Comparison of ENCODE assay signal across 11 cellular contexts in genomic region chr20:10504893-10505292, GRCh38.
DNase-seq lines count a peak whose midpoint lies in the region; ATAC-seq and TF ChIP-seq lines count a peak whose summit lies in the region.
"Had no signal": no experiment of that assay in that cellular context is flagged by ENCODE, and none has a peak within 500 bp of the region (broad histone marks: within the 10 kb centered on the region; RNA-seq: fewer than 3 reads in every experiment).

No MANE protein-coding gene starts in this region.

- POLR2A ChIA-PET in RWPE1 (lab: Yijun Ruan, JAX; ENCODE audit: low non-redundant PET) = no interaction called here

- DNase-seq in EH (ENCODE audit: low read depth) (peak; percentile 32), RWPE1 (ENCODE audit: low spot score) (no peak), fibroblast of pulmonary artery (ENCODE audit: low read depth) (peak; percentile 56), skeletal muscle cell (ENCODE audit: low read depth) (peak; percentile 69), NCI-H1436 (lab: John Stamatoyannopoulos, UW) (no peak), SKM-1 treated with dmso at 0.1 percent for 144 hours (lab: John Stamatoyannopoulos, UW; ENCODE audit: unreplicated experiment) (no peak), HT-29 (ENCODE audit: low spot score) (no peak)
- DNase-seq: activated CD4-positive, alpha-beta T cell treated with anti-CD3 and anti-CD28 coated beads for 4 hours; activated naive CD4-positive, alpha-beta T cell treated with anti-CD3 and anti-CD28 coated beads for 36 hours; NCI-H2081 had no signal

- CTCF ChIA-PET in RWPE1 (lab: Yijun Ruan, JAX) = no interaction called here

- H3K4me3 ChIP-seq in fibroblast of pulmonary artery (replicated peaks; ENCODE audit: low read depth, low read length) = no peak overlapping the region
- no peak overlapping the region for H3K4me3 ChIP-seq in skeletal muscle cell (ENCODE audit: low read depth, low read length)

- ATAC-seq in GM21526 (IDR thresholded peaks at IDR 0.05; ENCODE audit: low FRiP score, unreplicated experiment) = no peak

- H3K27ac ChIP-seq in RWPE1 = peak overlapping the region; percentile 82

- no peak for TF ChIP-seq CTCF in RWPE1 (conservative IDR thresholded peaks at IDR 0.05; ENCODE audit: low read depth)
- no peak for TF ChIP-seq CTCF in fibroblast of pulmonary artery (IDR thresholded peaks at IDR 0.05; ENCODE audit: low read length, missing control alignments)

Comparison
In these comparisons a context has a peak if more than half of its experiments do, and no peak if none do; other contexts are left out.
1. DNase-seq: peak in EH (single experiment), fibroblast of pulmonary artery (single experiment) and skeletal muscle cell (single experiment); none in RWPE1 (single experiment), NCI-H1436 (single experiment), SKM-1 treated with dmso at 0.1 percent for 144 hours (single experiment) and HT-29 (single experiment).